In the genomic region with DNA sequence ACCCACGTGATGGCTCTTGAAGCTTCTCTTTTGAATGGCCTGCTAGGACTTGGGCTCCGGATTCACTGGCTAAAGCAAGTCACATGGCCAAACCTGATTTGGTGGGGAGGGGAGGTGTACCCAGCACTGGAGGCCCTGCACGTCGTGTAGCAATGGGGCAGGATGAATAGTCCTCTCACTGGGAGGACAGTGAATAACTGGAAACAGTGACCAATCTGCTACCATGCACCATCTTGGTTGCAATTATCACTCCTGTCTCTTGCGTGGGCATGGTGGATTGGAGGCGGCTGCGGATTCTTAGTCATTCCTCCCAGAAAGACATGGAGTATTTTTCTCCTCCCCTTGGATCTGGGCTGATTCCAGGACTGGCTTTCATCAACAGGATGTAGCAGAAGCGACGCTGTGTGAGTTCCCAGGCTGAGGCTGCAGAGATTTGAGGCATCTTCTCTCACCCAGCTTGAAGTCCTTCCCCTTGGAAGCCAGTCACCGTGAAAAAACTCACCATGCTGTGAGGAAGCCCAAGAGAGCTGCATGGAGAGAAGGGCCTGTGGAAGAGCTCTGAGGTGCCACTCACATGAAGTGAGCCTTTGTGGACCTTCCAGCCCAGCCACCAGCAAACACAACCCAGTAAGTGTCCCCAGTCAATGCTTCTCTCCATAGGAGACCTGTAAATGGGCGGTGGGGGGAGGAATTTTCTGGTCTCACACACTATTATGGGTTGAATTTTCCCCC, we compare ENCODE assay signal across 15 cellular contexts.
A peak's percentile ranks its signal among the peaks of the same experiment; 100 is the strongest.
DNase-seq lines count a peak whose midpoint lies in the region; ATAC-seq and TF ChIP-seq lines count a peak whose summit lies in the region.
"Had no signal": no experiment of that assay in that cellular context is flagged by ENCODE, and none has a peak within 500 bp of the region (broad histone marks: within the 10 kb centered on the region; RNA-seq: fewer than 3 reads in every experiment).

No MANE protein-coding gene starts in this region.

- intact Hi-C loops in A673 (cut with micrococcal nuclease; ENCODE audit: unreplicated experiment) = no loop called here
- intact Hi-C loops in activated T-helper 1 cell treated with anti-CD3 and anti-CD28 coated beads, Interleukin-12 subunit alpha, Interleukin-12 subunit beta, Interleukin-2, Interleukin-4 antibody, amounts not matched to agents 30 ng/mL and 10 ng/mL and 1 ng/mL, durations not matched to agents 14 hours and 24 hours and 36 hours (cut with micrococcal nuclease) = no loop called here

- H3K36me3 ChIP-seq in A673 (ENCODE audit: insufficient read depth, low read length, poor library complexity, severe bottlenecking) (no peaks in the 10 kb centered on the region), HEK293 (ENCODE audit: control insufficient read depth in 2 of 2, insufficient read depth in 1 of 2, low read length in 2 of 2) (no peaks in the 10 kb centered on the region), mesendoderm (ENCODE audit: control insufficient read depth, insufficient read depth, low read length) (no peaks in the 10 kb centered on the region), WERI-Rb-1 (no peaks in the 10 kb centered on the region)
- H3K36me3 ChIP-seq: neutrophil had no signal

- no peak for ATAC-seq in esophagus mucosa
- ATAC-seq: activated naive CD8-positive, alpha-beta T cell treated with anti-CD3 and anti-CD28 coated beads, Interleukin-2, amount 50 U/mL, for 24 hours; foreskin keratinocyte had no signal

- H2BK15ac ChIP-seq in mesendoderm (replicated peaks; ENCODE audit: low read depth) = no peak overlapping the region

- peak overlapping the region; percentile 30 for H3K9ac ChIP-seq in mesendoderm (ENCODE audit: low read length)

- DNase-seq in A673 (ENCODE audit: low spot score) = peak; percentile 22
- peak; percentile 39 for DNase-seq in astrocyte of the cerebellum (ENCODE audit: low read depth)
- DNase-seq in mesendoderm = peak; percentile 96
- no peak for DNase-seq in WERI-Rb-1
- no peak for DNase-seq in GM19240 (ENCODE audit: insufficient read length, low spot score)
- DNase-seq in activated T-helper 1 cell treated with anti-CD3 and anti-CD28 coated beads, Interleukin-12 subunit alpha, Interleukin-12 subunit beta, Interleukin-2, Interleukin-4 antibody, amounts not matched to agents 30 ng/mL and 10 ng/mL and 1 ng/mL, durations not matched to agents 14 hours and 24 hours and 36 hours (ENCODE audit: low spot score) = no peak
- DNase-seq: activated naive CD8-positive, alpha-beta T cell treated with anti-CD3 and anti-CD28 coated beads, Interleukin-2, amount 50 U/mL, for 24 hours; DND-41; foreskin keratinocyte; kidney glomerular epithelial cell; NCI-H1105 had no signal

- H3K23ac ChIP-seq in mesendoderm (ENCODE audit: low read length) = no peak overlapping the region

- H4K5ac ChIP-seq in mesendoderm (ENCODE audit: low read length) = no peak overlapping the region

- H3K79me2 ChIP-seq in mesendoderm (ENCODE audit: control insufficient read depth, insufficient read depth, low read length) = no peaks in the 10 kb centered on the region

- no peak overlapping the region for H2AK5ac ChIP-seq in mesendoderm (ENCODE audit: low read length)

- no peaks in the 10 kb centered on the region for H3K36me3 Mint-ChIP-seq in activated T-helper 1 cell treated with anti-CD3 and anti-CD28 coated beads, Interleukin-12 subunit alpha, Interleukin-12 subunit beta, Interleukin-2, Interleukin-4 antibody, amounts not matched to agents 30 ng/mL and 10 ng/mL and 1 ng/mL, durations not matched to agents 14 hours and 24 hours and 36 hours (ENCODE audit: low read depth)

- H3K27me3 ChIP-seq in A673 (replicated peaks; ENCODE audit: insufficient read depth, low read depth, low read length, poor library complexity) (no peaks in the 10 kb centered on the region), mesendoderm (ENCODE audit: insufficient read depth, low read length, poor library complexity) (no peaks in the 10 kb centered on the region), WERI-Rb-1 (ENCODE audit: insufficient read depth, low read depth, severe bottlenecking) (no peaks in the 10 kb centered on the region)
- H3K27me3 ChIP-seq: foreskin keratinocyte, neutrophil had no signal

- peaks cover 2% of the 10 kb centered on the region for H3K79me1 ChIP-seq in mesendoderm (ENCODE audit: low read length)

- H3K9me3 ChIP-seq in A673 (ENCODE audit: low read depth, low read length, poor library complexity, severe bottlenecking) (no peaks in the 10 kb centered on the region), HEK293 (ENCODE audit: control insufficient read depth, insufficient read depth, low read depth, low read length) (no peaks in the 10 kb centered on the region), WERI-Rb-1 (ENCODE audit: severe bottlenecking) (no peaks in the 10 kb centered on the region)
- H3K9me3 ChIP-seq: neutrophil had no signal

- H3K9me3 Mint-ChIP-seq in activated T-helper 1 cell treated with anti-CD3 and anti-CD28 coated beads, Interleukin-12 subunit alpha, Interleukin-12 subunit beta, Interleukin-2, Interleukin-4 antibody, amounts not matched to agents 30 ng/mL and 10 ng/mL and 1 ng/mL, durations not matched to agents 14 hours and 24 hours and 36 hours = no peaks in the 10 kb centered on the region
- H3K9me3 Mint-ChIP-seq: activated naive CD8-positive, alpha-beta T cell treated with anti-CD3 and anti-CD28 coated beads, Interleukin-2, amount 50 U/mL, for 24 hours; dendritic cell treated with granulocyte-macrophage colony-stimulating factor and Interleukin-4, amounts not matched to agents 40 ng/mL and 50 ng/mL, for 4 days had no signal

- no TSS peak for BruUV-seq in A673 (replicated peaks; lab: Mats Ljungman, UMichigan)

- TF ChIP-seq CTCF in A673 (conservative IDR thresholded peaks at IDR 0.05; ENCODE audit: low read depth, low read length) = no peak
- no peak for TF ChIP-seq CTCF in HEK293 (tag by site-specific recombination; IDR thresholded peaks at IDR 0.05)
- TF ChIP-seq CTCF in astrocyte of the cerebellum (IDR thresholded peaks at IDR 0.05; ENCODE audit: low read depth, low read length, missing control alignments) = no peak
- TF ChIP-seq CTCF in WERI-Rb-1 (IDR thresholded peaks at IDR 0.05; ENCODE audit: low read depth, low read length) = no peak

- H3K27ac Mint-ChIP-seq in activated T-helper 1 cell treated with anti-CD3 and anti-CD28 coated beads, Interleukin-12 subunit alpha, Interleukin-12 subunit beta, Interleukin-2, Interleukin-4 antibody, amounts not matched to agents 30 ng/mL and 10 ng/mL and 1 ng/mL, durations not matched to agents 14 hours and 24 hours and 36 hours = no peak overlapping the region
- H3K27ac Mint-ChIP-seq: activated naive CD8-positive, alpha-beta T cell treated with anti-CD3 and anti-CD28 coated beads, Interleukin-2, amount 50 U/mL, for 24 hours; dendritic cell treated with granulocyte-macrophage colony-stimulating factor and Interleukin-4, amounts not matched to agents 40 ng/mL and 50 ng/mL, for 4 days had no signal

- H3K4me3 ChIP-seq in A673 (ENCODE audit: low read depth, low read length, poor library complexity, severe bottlenecking) = no peak overlapping the region
- no peak overlapping the region for H3K4me3 ChIP-seq in HEK293 (ENCODE audit: low read depth, low read length)
- no peak overlapping the region for H3K4me3 ChIP-seq in astrocyte of the cerebellum (ENCODE audit: low read depth, low read length)
- no peak overlapping the region for H3K4me3 ChIP-seq in mesendoderm (ENCODE audit: low read length)
- no peak overlapping the region for H3K4me3 ChIP-seq in WERI-Rb-1 (ENCODE audit: low read depth, low read length)

- H2BK5ac ChIP-seq in mesendoderm (ENCODE audit: low read length) = peak overlapping the region; percentile 62

- H3K4me1 ChIP-seq in A673 (ENCODE audit: insufficient read depth, low read length, poor library complexity, severe bottlenecking) (no peaks in the 10 kb centered on the region), HEK293 (ENCODE audit: control insufficient read depth, insufficient read depth, low read length) (no peaks in the 10 kb centered on the region), mesendoderm (ENCODE audit: control insufficient read depth, low read depth, low read length) (peaks cover 3% of the 10 kb centered on the region)
- H3K4me1 ChIP-seq: foreskin keratinocyte had no signal

- no peak overlapping the region for H3K4me3 Mint-ChIP-seq in activated T-helper 1 cell treated with anti-CD3 and anti-CD28 coated beads, Interleukin-12 subunit alpha, Interleukin-12 subunit beta, Interleukin-2, Interleukin-4 antibody, amounts not matched to agents 30 ng/mL and 10 ng/mL and 1 ng/mL, durations not matched to agents 14 hours and 24 hours and 36 hours
- H3K4me3 Mint-ChIP-seq: activated naive CD8-positive, alpha-beta T cell treated with anti-CD3 and anti-CD28 coated beads, Interleukin-2, amount 50 U/mL, for 24 hours; dendritic cell treated with granulocyte-macrophage colony-stimulating factor and Interleukin-4, amounts not matched to agents 40 ng/mL and 50 ng/mL, for 4 days had no signal

- CTCF ChIA-PET in A673 (lab: Charles Lee) = no interaction called here
- CTCF ChIA-PET in HEK293 (lab: Yijun Ruan, JAX) = interaction anchor here (0.5 kb wide), 1 partner anchor 85 kb away, joined by 5 read pairs; no protein-coding TSS in a partner anchor

- in situ Hi-C loops in astrocyte of the cerebellum (cut with HindIII; ENCODE audit: low sequenced_read_pairs) = no loop called here

- peaks cover 2% of the 10 kb centered on the region for H3K27me3 Mint-ChIP-seq in activated T-helper 1 cell treated with anti-CD3 and anti-CD28 coated beads, Interleukin-12 subunit alpha, Interleukin-12 subunit beta, Interleukin-2, Interleukin-4 antibody, amounts not matched to agents 30 ng/mL and 10 ng/mL and 1 ng/mL, durations not matched to agents 14 hours and 24 hours and 36 hours (ENCODE audit: insufficient read depth)
- H3K27me3 Mint-ChIP-seq: dendritic cell treated with granulocyte-macrophage colony-stimulating factor and Interleukin-4, amounts not matched to agents 40 ng/mL and 50 ng/mL, for 4 days had no signal

- peak overlapping the region; percentile 81 for H3K56ac ChIP-seq in mesendoderm (ENCODE audit: low read length)

- H2BK120ac ChIP-seq in mesendoderm (ENCODE audit: low read depth, low read length) = no peak overlapping the region

- peak overlapping the region; percentile 20 for H3K4me2 ChIP-seq in mesendoderm (ENCODE audit: low read length)

- POLR2A ChIA-PET in A673 (lab: Charles Lee; ENCODE audit: low non-redundant PET) = no interaction called here
- POLR2A ChIA-PET in HEK293 (lab: Yijun Ruan, JAX) = no interaction called here

- no CpG with 5 or more reads among the region's 11 CpGs for WGBS in mesendoderm (ENCODE audit: extremely low coverage, insufficient coverage, low lambda C conversion rate)

- H3K4me1 Mint-ChIP-seq in activated T-helper 1 cell treated with anti-CD3 and anti-CD28 coated beads, Interleukin-12 subunit alpha, Interleukin-12 subunit beta, Interleukin-2, Interleukin-4 antibody, amounts not matched to agents 30 ng/mL and 10 ng/mL and 1 ng/mL, durations not matched to agents 14 hours and 24 hours and 36 hours (ENCODE audit: low read depth) = no peaks in the 10 kb centered on the region
- H3K4me1 Mint-ChIP-seq: activated naive CD8-positive, alpha-beta T cell treated with anti-CD3 and anti-CD28 coated beads, Interleukin-2, amount 50 U/mL, for 24 hours had no signal

- H3K27ac ChIP-seq in A673 (ENCODE audit: low read depth, low read length, poor library complexity, severe bottlenecking) = no peak overlapping the region
- no peak overlapping the region for H3K27ac ChIP-seq in HEK293 (ENCODE audit: extremely low read depth, low read depth, low read length)
- peak overlapping the region; percentile 73 for H3K27ac ChIP-seq in mesendoderm (ENCODE audit: low read depth, low read length)
- H3K27ac ChIP-seq in WERI-Rb-1 = no peak overlapping the region
- H3K27ac ChIP-seq: foreskin keratinocyte, neutrophil had no signal

- peak overlapping the region; percentile 53 for H3K18ac ChIP-seq in mesendoderm (ENCODE audit: low read length)

- no peak overlapping the region for H4K8ac ChIP-seq in mesendoderm (ENCODE audit: low read depth, low read length)

- peak overlapping the region; percentile 82 for H3K4ac ChIP-seq in mesendoderm (ENCODE audit: low read depth, low read length)

Comparison
In these comparisons a context has a peak if more than half of its experiments do, and no peak if none do; other contexts are left out.
1. DNase-seq: peak in A673 (single experiment), astrocyte of the cerebellum (single experiment) and mesendoderm (single experiment); none in WERI-Rb-1 (single experiment), GM19240 (single experiment) and activated T-helper 1 cell treated with anti-CD3 and anti-CD28 coated beads, Interleukin-12 subunit alpha, Interleukin-12 subunit beta, Interleukin-2, Interleukin-4 antibody, amounts not matched to agents 30 ng/mL and 10 ng/mL and 1 ng/mL, durations not matched to agents 14 hours and 24 hours and 36 hours (single experiment).